ENCODE assay signal across 9 cellular contexts in genomic region chr4:76752911-76753494, GRCh38.
A peak's percentile ranks its signal among the peaks of the same experiment; 100 is the strongest.
DNase-seq lines count a peak whose midpoint lies in the region; ATAC-seq and TF ChIP-seq lines count a peak whose summit lies in the region.
"Had no signal": no experiment of that assay in that cellular context is flagged by ENCODE, and none has a peak within 500 bp of the region (broad histone marks: within the 10 kb centered on the region; RNA-seq: fewer than 3 reads in every experiment).

No MANE protein-coding gene starts in this region.

- H3K27me3 ChIP-seq in ACC112 (ENCODE audit: insufficient read depth, low read length), result no peaks in the 10 kb centered on the region
- H3K27me3 ChIP-seq in thyroid gland, result no peaks in the 10 kb centered on the region

- DNase-seq in HFF-Myc (ENCODE audit: extremely low read depth, low read depth) (peak; percentile 100), brain pericyte (ENCODE audit: low read depth, low spot score) (peak; percentile 77), kidney tubule cell (ENCODE audit: low spot score) (peak; percentile 94), NCI-H69 (lab: John Stamatoyannopoulos, UW) (no peak), thyroid gland (no peak)
- DNase-seq: activated B cell treated with CpG ODN at 0.5 μM for 24 hours had no signal

- H3K4me1 ChIP-seq in ACC112 (ENCODE audit: control insufficient read depth, insufficient read depth, low read length, unreplicated experiment) (peaks cover 21% of the 10 kb centered on the region), thyroid gland (peaks cover 0 to 9% of the 10 kb centered on the region in 2 donors)

- TF ChIP-seq POLR2A in thyroid gland (IDR thresholded peaks at IDR 0.05), result no peak

- 68 to 71% methylated on average over 2 of the region's 2 CpGs for whole genome bisulfite sequencing in thyroid gland, 2 donors

- H3K4me3 ChIP-seq in ACC112 (ENCODE audit: low read depth, low read length) (peak overlapping the region; percentile 70), HFF-Myc (replicated peaks; ENCODE audit: low read depth, low read length) (no peak overlapping the region), thyroid gland (replicated peaks in 1 of 3) (no peak overlapping the region)

- TF ChIP-seq CTCF in HFF-Myc (IDR thresholded peaks at IDR 0.05; ENCODE audit: low read depth, low read length, missing control alignments) (no peak), thyroid gland (IDR thresholded peaks at IDR 0.05) (no peak)

- H3K27ac ChIP-seq in ACC112 (ENCODE audit: low read depth, low read length), result peak overlapping the region; percentile 84
- H3K27ac ChIP-seq in thyroid gland, result no peak overlapping the region

- ATAC-seq in HG02870 (IDR thresholded peaks at IDR 0.05; ENCODE audit: unreplicated experiment) (no peak), HG02973 (IDR thresholded peaks at IDR 0.05; ENCODE audit: unreplicated experiment) (no peak)

- H3K36me3 ChIP-seq in ACC112 (ENCODE audit: insufficient read depth, low read length), result no peaks in the 10 kb centered on the region
- H3K36me3 ChIP-seq in thyroid gland, result peaks cover 0 to 5% of the 10 kb centered on the region in 2 donors

- no peaks in the 10 kb centered on the region for H3K9me3 ChIP-seq in thyroid gland

- peak overlapping the region; percentile 73 for H2AFZ ChIP-seq in ACC112 (ENCODE audit: low read length, unreplicated experiment)

- no peaks in the 10 kb centered on the region for H3K79me2 ChIP-seq in ACC112 (ENCODE audit: control insufficient read depth, insufficient read depth, low read length, unreplicated experiment)

- intact Hi-C loops in thyroid gland (cut with DNase I), result loop anchor here (10.0 kb wide), 2 partner anchors 238 to 308 kb away; no protein-coding TSS in a partner anchor

Comparison
In these comparisons a context has a peak if more than half of its experiments do, and no peak if none do; other contexts are left out.
1. DNase-seq: peak in HFF-Myc (single experiment), brain pericyte (single experiment) and kidney tubule cell (single experiment); none in NCI-H69 (single experiment) and thyroid gland (0 of 2).